In genomic region chr1:31396633-31397351, GRCh38 we compare ENCODE assay signal across 10 cellular contexts. TPM values are rescaled to one million over a fixed set of nuclear protein-coding genes. Genes with fewer than 3 reads are reported as not detected.
DNase-seq lines count a peak whose midpoint lies in the region; ATAC-seq, FAIRE-seq and TF ChIP-seq lines count a peak whose summit lies in the region.
"Had no signal": no experiment of that assay in that cellular context is flagged by ENCODE, and none has a peak within 500 bp of the region (broad histone marks: within the 10 kb centered on the region; RNA-seq: fewer than 3 reads in every experiment).

No MANE protein-coding gene starts in this region.

- peaks cover 15% of the 10 kb centered on the region for H3K4me1 Mint-ChIP-seq in activated CD4-positive, alpha-beta T cell treated with anti-CD3 and anti-CD28 coated beads, Interleukin-2, amount 10 ng/mL, durations not matched to agents 24 days and 14 days

- FAIRE-seq in frontal cortex (lab: Jason Lieb, UNC) = no peak

- H3K27ac ChIP-seq in HEK293 (ENCODE audit: extremely low read depth, low read depth, low read length) (no peak overlapping the region), foreskin keratinocyte (no peak overlapping the region)

- H3K36me3 Mint-ChIP-seq in activated CD4-positive, alpha-beta T cell treated with anti-CD3 and anti-CD28 coated beads, Interleukin-2, amount 10 ng/mL, durations not matched to agents 24 days and 14 days (ENCODE audit: low read depth) = no peaks in the 10 kb centered on the region

- H3K4me1 ChIP-seq in HEK293 (ENCODE audit: control insufficient read depth, insufficient read depth, low read length) (no peaks in the 10 kb centered on the region), foreskin keratinocyte (peaks cover 13% of the 10 kb centered on the region)

- H3K9me3 Mint-ChIP-seq in activated CD4-positive, alpha-beta T cell treated with anti-CD3 and anti-CD28 coated beads, Interleukin-2, amount 10 ng/mL, durations not matched to agents 24 days and 14 days = no peaks in the 10 kb centered on the region

- no peak overlapping the region for H3K27ac Mint-ChIP-seq in activated CD4-positive, alpha-beta T cell treated with anti-CD3 and anti-CD28 coated beads, Interleukin-2, amount 10 ng/mL, durations not matched to agents 24 days and 14 days

- no peak overlapping the region for H3K4me3 Mint-ChIP-seq in activated CD4-positive, alpha-beta T cell treated with anti-CD3 and anti-CD28 coated beads, Interleukin-2, amount 10 ng/mL, durations not matched to agents 24 days and 14 days

- peak; percentile 50 for ATAC-seq in foreskin keratinocyte
- ATAC-seq in HG03378 (IDR thresholded peaks at IDR 0.05; ENCODE audit: unreplicated experiment) = no peak

- CTCF ChIA-PET in HEK293 (lab: Yijun Ruan, JAX) = interaction anchor here (0.6 to 7.5 kb wide), 8 partner anchors 8 to 416 kb away, joined by 3 to 146 read pairs (median 6); partner anchors contain the start of gene SERINC2

- H3K36me3 ChIP-seq in HEK293 (ENCODE audit: control insufficient read depth in 2 of 2, insufficient read depth in 1 of 2, low read length in 2 of 2) = no peaks in the 10 kb centered on the region

- POLR2A ChIA-PET in HEK293 (lab: Yijun Ruan, JAX) = interaction anchor here (0.8 kb wide), 2 partner anchors 25 to 100 kb away, joined by 3 read pairs; partner anchors contain the start of genes SNRNP40 and ZCCHC17

- peak; percentile 51 for TF ChIP-seq CTCF in AG09309 (IDR thresholded peaks at IDR 0.05; ENCODE audit: control insufficient read depth, insufficient read depth, low read depth, low read length, missing control alignments)
- no peak for TF ChIP-seq CTCF in HEK293 (tag by site-specific recombination; IDR thresholded peaks at IDR 0.05)
- TF ChIP-seq CTCF in foreskin keratinocyte (conservative IDR thresholded peaks at IDR 0.05) = peak; percentile 70

- no peaks in the 10 kb centered on the region for H3K9me3 ChIP-seq in HEK293 (ENCODE audit: control insufficient read depth, insufficient read depth, low read depth, low read length)

- H3K27me3 Mint-ChIP-seq in activated CD4-positive, alpha-beta T cell treated with anti-CD3 and anti-CD28 coated beads, Interleukin-2, amount 10 ng/mL, durations not matched to agents 24 days and 14 days = peaks cover 12% of the 10 kb centered on the region

- intact Hi-C loops in activated CD4-positive, alpha-beta T cell treated with anti-CD3 and anti-CD28 coated beads, Interleukin-2, amount 10 ng/mL, durations not matched to agents 24 days and 14 days (cut with micrococcal nuclease) = no loop called here

- DNase-seq in AG09309 (ENCODE audit: low read depth) = peak; percentile 91
- DNase-seq in SKM-1 treated with dmso at 0.1 percent for 144 hours (lab: John Stamatoyannopoulos, UW; ENCODE audit: unreplicated experiment) = peak; percentile 95
- DNase-seq in foreskin keratinocyte = peak; percentile 99
- DNase-seq in NCI-H446 (lab: John Stamatoyannopoulos, UW) = no peak
- DNase-seq in frontal cortex (ENCODE audit: low spot score in 2 of 2) = no peak
- DNase-seq in activated CD4-positive, alpha-beta T cell treated with anti-CD3 and anti-CD28 coated beads, Interleukin-2, amount 10 ng/mL, durations not matched to agents 24 days and 14 days = no peak
- DNase-seq: activated CD8-positive, alpha-beta memory T cell treated with anti-CD3 and anti-CD28 coated beads, Interleukin-2, amount 50 U/mL, for 48 hours; NCI-H2029 treated with DMSO at 0.1 percent for 48 hours had no signal

- H3K4me3 ChIP-seq in AG09309 (ENCODE audit: control insufficient read depth, low read depth, low read length) = no peak overlapping the region
- H3K4me3 ChIP-seq in HEK293 (ENCODE audit: low read depth, low read length) = no peak overlapping the region

- H3K27me3 ChIP-seq in foreskin keratinocyte = no peaks in the 10 kb centered on the region

TF ChIP-seq in HEK293, 187 proteins besides CTCF, POLR2A, EP300 and RAD21:
- no peak for TF ChIP-seq ZBTB8A (tag by site-specific recombination; IDR thresholded peaks at IDR 0.05)
- no peak for TF ChIP-seq REPIN1 (tag by site-specific recombination; IDR thresholded peaks at IDR 0.05; ENCODE audit: low read depth)
- no peak for TF ChIP-seq WT1 (tag by site-specific recombination; IDR thresholded peaks at IDR 0.05)
- TF ChIP-seq HIC1 (tag by site-specific recombination; IDR thresholded peaks at IDR 0.05) = no peak
- TF ChIP-seq ELK4 (IDR thresholded peaks at IDR 0.05; ENCODE audit: borderline replicate concordance, low read depth, low read length) = no peak
- peak; percentile 10; the same call in 1 of the 2 replicates for TF ChIP-seq ZNF654 (tag by site-specific recombination; IDR thresholded peaks at IDR 0.05; ENCODE audit: low read depth)

RNA-seq across cellular contexts. Expression of gene SERINC2, which starts 16.2 kb away (rescaled TPM):
- total RNA-seq in foreskin keratinocyte (153 and 158 TPM in 2 replicates), frontal cortex (0.41 TPM)
- polyA plus RNA-seq in foreskin keratinocyte = 328 and 341 TPM in 2 replicates
- total RNA-seq in activated CD4-positive, alpha-beta T cell treated with anti-CD3 and anti-CD28 coated beads, Interleukin-2, amount 10 ng/mL, durations not matched to agents 24 days and 14 days = not detected in 2 replicates

RNA-seq across cellular contexts. Expression of gene FABP3, which starts 23.9 kb away (rescaled TPM):
- total RNA-seq in foreskin keratinocyte = 3.4 and 4.5 TPM in 2 replicates
- polyA plus RNA-seq in foreskin keratinocyte = 5.7 and 5.9 TPM in 2 replicates
- total RNA-seq in frontal cortex = 198 TPM
- not detected in 2 replicates for total RNA-seq in activated CD4-positive, alpha-beta T cell treated with anti-CD3 and anti-CD28 coated beads, Interleukin-2, amount 10 ng/mL, durations not matched to agents 24 days and 14 days

Comparison
In these comparisons a context has a peak if more than half of its experiments do, and no peak if none do; other contexts are left out.
1. DNase-seq: peak in AG09309 (single experiment), SKM-1 treated with dmso at 0.1 percent for 144 hours (single experiment) and foreskin keratinocyte (2 of 2); none in NCI-H446 (0 of 2), frontal cortex (0 of 2) and activated CD4-positive, alpha-beta T cell treated with anti-CD3 and anti-CD28 coated beads, Interleukin-2, amount 10 ng/mL, durations not matched to agents 24 days and 14 days (single experiment).
2. RNA of gene SERINC2, which starts 16.2 kb away (total RNA-seq): 153 to 158 TPM in foreskin keratinocyte; 0.41 TPM in frontal cortex (single experiment) and not detected in activated CD4-positive, alpha-beta T cell treated with anti-CD3 and anti-CD28 coated beads, Interleukin-2, amount 10 ng/mL, durations not matched to agents 24 days and 14 days; every median in the first group is over 100 times any median in the second.
3. RNA of gene FABP3, which starts 23.9 kb away (total RNA-seq): 198 TPM in frontal cortex (single experiment); 3.4 to 4.5 TPM in foreskin keratinocyte and not detected in activated CD4-positive, alpha-beta T cell treated with anti-CD3 and anti-CD28 coated beads, Interleukin-2, amount 10 ng/mL, durations not matched to agents 24 days and 14 days; every median in the first group is over 10 times any median in the second.